Comparison of ENCODE assay signal across 8 cellular contexts in the genomic region with DNA sequence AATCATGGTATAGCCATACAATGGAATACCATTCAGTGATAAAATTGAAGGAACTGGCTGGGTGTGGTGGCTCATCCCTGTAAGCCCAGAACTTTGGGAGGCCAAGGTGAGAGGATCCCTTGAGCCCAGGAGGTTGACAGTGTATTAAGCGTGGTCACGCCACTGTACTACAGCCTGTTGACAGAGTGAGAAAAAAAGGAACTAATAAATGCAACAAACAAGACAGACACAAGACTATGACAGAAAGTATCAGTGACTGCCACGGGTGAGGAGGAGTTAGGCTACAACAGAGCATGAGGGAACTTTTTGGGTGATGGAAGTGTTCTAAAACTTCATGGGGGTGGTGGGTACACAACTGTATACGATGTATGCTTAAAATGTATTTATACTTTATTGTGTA. TPM values are rescaled to one million over a fixed set of nuclear protein-coding genes. Genes with fewer than 3 reads are reported as not detected.
DNase-seq lines count a peak whose midpoint lies in the region; ATAC-seq and TF ChIP-seq lines count a peak whose summit lies in the region.
"Had no signal": no experiment of that assay in that cellular context is flagged by ENCODE, and none has a peak within 500 bp of the region (broad histone marks: within the 10 kb centered on the region; RNA-seq: fewer than 3 reads in every experiment).

No MANE protein-coding gene starts in this region.

- H3K27ac Mint-ChIP-seq in osteocyte (ENCODE audit: unreplicated experiment), result no peak overlapping the region

- intact Hi-C loops in mammary epithelial cell (cut with micrococcal nuclease), result loop anchor here (10.0 kb wide), 1 partner anchor 100 kb away; no protein-coding TSS in a partner anchor

- H3K27ac ChIP-seq in mammary epithelial cell (ENCODE audit: insufficient read depth, low read depth, low read length), result no peak overlapping the region

- peak; percentile 33 for DNase-seq in GM12865 (ENCODE audit: low read depth)
- peak; percentile 27 to 33 for DNase-seq in Kasumi-1 (lab: John Stamatoyannopoulos, UW)
- DNase-seq in mammary epithelial cell, result no peak
- DNase-seq in osteocyte (ENCODE audit: extremely low spot score, unreplicated experiment), result no peak
- DNase-seq in NCI-H2196 (lab: John Stamatoyannopoulos, UW; ENCODE audit: unreplicated experiment), result no peak
- no peak for DNase-seq in retina
- DNase-seq: cerebellar nuclear complex had no signal

- TF ChIP-seq CTCF in GM12865 (IDR thresholded peaks at IDR 0.05; ENCODE audit: insufficient read depth, low read depth, low read length, missing control alignments), result no peak
- TF ChIP-seq CTCF in mammary epithelial cell (conservative IDR thresholded peaks at IDR 0.05 in 1 of 2, IDR thresholded peaks at IDR 0.05 in 1 of 2; ENCODE audit: extremely low read depth in 1 of 2, insufficient read depth in 1 of 2, low read depth in 1 of 2, low read length in 2 of 2), result no peak
- TF ChIP-seq CTCF in osteocyte (IDR thresholded peaks at IDR 0.05), result no peak

- peaks cover 9% of the 10 kb centered on the region for H3K36me3 Mint-ChIP-seq in osteocyte (ENCODE audit: unreplicated experiment)

- peaks cover 57% of the 10 kb centered on the region for H3K4me1 Mint-ChIP-seq in osteocyte (ENCODE audit: unreplicated experiment)

- peak overlapping the region; percentile 98 for H3K4me3 Mint-ChIP-seq in osteocyte (ENCODE audit: unreplicated experiment)

- H3K9me3 Mint-ChIP-seq in osteocyte (ENCODE audit: unreplicated experiment), result no peaks in the 10 kb centered on the region

- WGBS in mammary epithelial cell (ENCODE audit: low coverage, missing lambda C conversion rate), result 100% methylated on average over 4 of the region's 4 CpGs

- peak overlapping the region; percentile 75 for H3K4me3 ChIP-seq in GM12865 (ENCODE audit: low read depth, low read length)
- peak overlapping the region in 1 of 3 experiments; percentile 97 for H3K4me3 ChIP-seq in mammary epithelial cell (replicated peaks in 1 of 3; ENCODE audit: insufficient read depth in 1 of 3, low read depth in 2 of 3, low read length in 3 of 3)

- in situ Hi-C loops in mammary epithelial cell (cut with MboI; ENCODE audit: low sequenced_read_pairs in 2 of 2), result no loop called here

- H3K9ac ChIP-seq in mammary epithelial cell (ENCODE audit: insufficient read depth, low read length), result no peak overlapping the region

- H2AFZ ChIP-seq in mammary epithelial cell (ENCODE audit: low read depth, low read length), result no peak overlapping the region

- no peaks in the 10 kb centered on the region for H3K9me3 ChIP-seq in mammary epithelial cell (replicated peaks; ENCODE audit: insufficient read depth, low read length)

- CTCF ChIA-PET in mammary epithelial cell (lab: Charles Lee; ENCODE audit: low non-redundant PET), result no interaction called here

- H3K4me1 ChIP-seq in mammary epithelial cell (ENCODE audit: insufficient read depth, low read length), result peaks cover 13% of the 10 kb centered on the region

- H3K27me3 Mint-ChIP-seq in osteocyte (ENCODE audit: unreplicated experiment), result no peaks in the 10 kb centered on the region

- no peak for ATAC-seq in GM18517 (IDR thresholded peaks at IDR 0.05; ENCODE audit: unreplicated experiment)

- no TSS peak for BruUV-seq in mammary epithelial cell (replicated peaks; lab: Mats Ljungman, UMichigan)

- H3K27me3 ChIP-seq in mammary epithelial cell (ENCODE audit: insufficient read depth, low read length), result no peaks in the 10 kb centered on the region

- H3K4me2 ChIP-seq in mammary epithelial cell (ENCODE audit: insufficient read depth, low read depth, low read length), result peak overlapping the region; percentile 77

- H4K20me1 ChIP-seq in mammary epithelial cell (ENCODE audit: insufficient read depth, low read length), result no peaks in the 10 kb centered on the region

- H3K79me2 ChIP-seq in mammary epithelial cell (ENCODE audit: insufficient read depth, low read length), result peaks cover 73% of the 10 kb centered on the region

- dilution Hi-C loops in mammary epithelial cell (cut with HindIII; ENCODE audit: low sequenced_read_pairs), result no loop called here

- H3K36me3 ChIP-seq in mammary epithelial cell (ENCODE audit: insufficient read depth, low read length), result no peaks in the 10 kb centered on the region

RNA-seq across cellular contexts. Expression of a gene that starts 2.2 kb away (rescaled TPM):
- total RNA-seq in mammary epithelial cell, result 10 to 100 TPM; 27.3 to 69.2 TPM
- 11.4 TPM for polyA plus RNA-seq in mammary epithelial cell
- polyA minus RNA-seq in mammary epithelial cell, result 12.3 TPM
- 43.0 and 45.4 TPM in 2 replicates for total RNA-seq in osteocyte

Comparison
In these comparisons a context has a peak if more than half of its experiments do, and no peak if none do; other contexts are left out.
1. DNase-seq: peak in GM12865 (single experiment) and Kasumi-1 (2 of 2); none in mammary epithelial cell (single experiment), osteocyte (single experiment), NCI-H2196 (single experiment) and retina (single experiment).